ENCODE assay signal across 19 cellular contexts in the genomic region with DNA sequence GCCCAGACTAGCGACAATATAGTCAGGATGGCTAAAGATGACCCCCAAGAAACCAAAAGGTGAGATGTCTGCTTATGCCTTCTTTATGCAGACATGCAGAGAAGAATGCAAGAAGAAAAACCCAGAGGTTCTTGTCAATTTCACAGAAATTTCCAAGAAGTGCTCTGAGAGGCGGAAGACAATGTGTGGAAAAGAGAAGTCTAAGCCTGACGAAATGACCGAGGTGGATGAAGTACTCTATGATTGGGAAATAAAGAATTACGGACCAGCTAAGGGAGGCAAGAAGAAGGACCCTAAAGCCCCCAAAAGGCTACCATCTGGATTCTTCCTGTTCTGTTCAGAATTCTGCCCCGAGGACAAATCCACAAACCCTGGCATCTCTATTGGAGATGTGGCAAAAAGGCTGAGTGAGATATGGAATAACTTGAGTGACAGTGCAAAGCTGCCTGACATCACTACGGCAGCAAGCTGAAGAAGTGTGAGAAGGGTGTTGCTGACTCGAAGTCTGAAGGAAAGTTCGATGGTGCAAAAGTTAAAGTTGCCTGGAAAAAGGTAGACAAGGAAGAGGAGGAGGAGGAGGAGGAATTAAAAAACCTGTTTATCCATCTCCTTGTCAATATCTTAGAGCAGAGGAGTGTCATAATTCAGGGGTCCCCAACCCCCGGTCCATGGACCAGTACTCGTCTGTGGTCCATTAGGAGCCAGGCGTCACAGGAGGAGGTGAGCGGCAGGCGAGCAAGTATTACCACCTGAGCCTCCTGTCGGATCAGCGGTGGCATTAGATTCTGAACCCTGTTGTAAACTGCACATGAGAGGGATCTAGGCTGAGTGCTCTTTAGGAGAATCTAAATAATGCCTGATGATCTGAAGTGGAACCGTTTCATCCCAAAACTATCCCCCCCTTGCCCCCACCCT. TPM values are rescaled to one million over a fixed set of nuclear protein-coding genes. Genes with fewer than 3 reads are reported as not detected.
A peak's percentile ranks its signal among the peaks of the same experiment; 100 is the strongest.
DNase-seq lines count a peak whose midpoint lies in the region; ATAC-seq and TF ChIP-seq lines count a peak whose summit lies in the region.
"Had no signal": no experiment of that assay in that cellular context is flagged by ENCODE, and none has a peak within 500 bp of the region (broad histone marks: within the 10 kb centered on the region; RNA-seq: fewer than 3 reads in every experiment).

No MANE protein-coding gene starts in this region.

- 49 to 72% (median 61%) methylated on average over 17 of the region's 17 CpGs for WGBS in stomach, 5 donors

- H3K36me3 Mint-ChIP-seq in T-cell, result no peaks in the 10 kb centered on the region
- H3K36me3 Mint-ChIP-seq in effector memory CD8-positive, alpha-beta T cell (ENCODE audit: insufficient read depth), result no peaks in the 10 kb centered on the region

- CTCF ChIA-PET in T-cell (lab: Charles Lee), result interaction anchor here in 1 of 2 donors (0.7 kb wide), 1 partner anchor 267 kb away, joined by 3 read pairs; no protein-coding TSS in a partner anchor

- intact Hi-C loops in cardiac septum (cut with DNase I), result no loop called here
- intact Hi-C loops in Right ventricle myocardium superior (cut with DNase I), result loop anchor here (5.0 to 10.0 kb wide), 2 partner anchors 44 to 121 kb away; no protein-coding TSS in a partner anchor
- intact Hi-C loops in stomach (cut with DNase I; ENCODE audit: low total_unique reads), result no loop called here

- peak overlapping the region in 1 of 4 donors; percentile 11 for H3K4me3 ChIP-seq in stomach
- H3K4me3 ChIP-seq: colonic mucosa, esophagus muscularis mucosa, heart left ventricle, tibial artery had no signal

- no peaks in the 10 kb centered on the region for H3K27me3 Mint-ChIP-seq in T-cell
- H3K27me3 Mint-ChIP-seq in effector memory CD8-positive, alpha-beta T cell, result no peaks in the 10 kb centered on the region

- H3K9me3 Mint-ChIP-seq in T-cell, result peaks cover 0 to 3% (median 0%) of the 10 kb centered on the region in 3 donors
- H3K9me3 Mint-ChIP-seq in effector memory CD8-positive, alpha-beta T cell, result no peaks in the 10 kb centered on the region

- peaks cover 28 to 74% (median 56%) of the 10 kb centered on the region in 4 donors for H3K4me1 ChIP-seq in stomach
- H3K4me1 ChIP-seq: tibial artery had no signal

- no peak for TF ChIP-seq EP300 in stomach (IDR thresholded peaks at IDR 0.05)

- no peaks in the 10 kb centered on the region for H3K36me3 ChIP-seq in stomach
- H3K36me3 ChIP-seq: colonic mucosa, esophagus muscularis mucosa, heart left ventricle, tibial artery had no signal

- H3K27me3 ChIP-seq in stomach, result peaks cover 0 to 14% (median 0%) of the 10 kb centered on the region in 3 donors
- H3K27me3 ChIP-seq: colonic mucosa had no signal

- H3K4me1 Mint-ChIP-seq in T-cell, result peaks cover 31 to 54% (median 45%) of the 10 kb centered on the region in 3 donors
- peaks cover 56 to 73% of the 10 kb centered on the region in 2 donors for H3K4me1 Mint-ChIP-seq in effector memory CD8-positive, alpha-beta T cell (ENCODE audit: low read depth in 2 of 2)

- no peaks in the 10 kb centered on the region for H3K9me3 ChIP-seq in stomach
- H3K9me3 ChIP-seq: colonic mucosa, esophagus muscularis mucosa, heart left ventricle, tibial artery had no signal

- no peak overlapping the region for H3K4me3 Mint-ChIP-seq in T-cell
- peak overlapping the region in 1 of 2 donors; percentile 74 for H3K4me3 Mint-ChIP-seq in effector memory CD8-positive, alpha-beta T cell
- H3K4me3 Mint-ChIP-seq: B cell had no signal

- H3K27ac ChIP-seq in stomach, result peak overlapping the region; percentile 52 to 88 (median 84)
- H3K27ac ChIP-seq: colonic mucosa, esophagus muscularis mucosa, RWPE1, tibial artery had no signal

- POLR2A ChIA-PET in T-cell (lab: Charles Lee), result interaction anchor here in 1 of 2 donors (0.9 kb wide), 1 partner anchor 146 kb away, joined by 3 read pairs; no protein-coding TSS in a partner anchor

- peak overlapping the region; percentile 55 to 97 for H3K27ac Mint-ChIP-seq in T-cell
- H3K27ac Mint-ChIP-seq in effector memory CD8-positive, alpha-beta T cell, result peak overlapping the region; percentile 72 to 90
- H3K27ac Mint-ChIP-seq: B cell had no signal

- no peak for TF ChIP-seq CTCF in stomach (IDR thresholded peaks at IDR 0.05)

- ATAC-seq in Right ventricle myocardium superior (ENCODE audit: poor library complexity) (no peak), T-cell (replicated peaks in 1 of 4) (no peak), HG03457 (IDR thresholded peaks at IDR 0.05; ENCODE audit: unreplicated experiment) (no peak), GM19395 (IDR thresholded peaks at IDR 0.05; ENCODE audit: unreplicated experiment) (no peak), HG03025 (IDR thresholded peaks at IDR 0.05; ENCODE audit: low FRiP score, unreplicated experiment) (no peak)
- no peak for ATAC-seq in effector memory CD8-positive, alpha-beta T cell (replicated peaks)
- ATAC-seq: heart left ventricle had no signal

- DNase-seq in cardiac septum (ENCODE audit: low spot score) (peak; percentile 50), Right ventricle myocardium superior (no peak), T-cell (no peak), stomach (no peak)
- no peak for DNase-seq in effector memory CD8-positive, alpha-beta T cell
- DNase-seq: amygdala, colonic mucosa, Kasumi-1, NCI-H2029 treated with DMSO at 0.1 percent for 48 hours, NCI-H526 treated with DMSO at 0.1 percent for 48 hours, T1000 had no signal

- TF ChIP-seq POLR2A in stomach (IDR thresholded peaks at IDR 0.05), result no peak

RNA-seq across cellular contexts. Expression of gene ADGRG1, which starts 25.1 kb away (rescaled TPM):
- 15.9 TPM for total RNA-seq in cardiac septum
- total RNA-seq in Right ventricle myocardium superior, result 23.0 TPM
- total RNA-seq in T-cell, result 10 to 100 TPM in 4 of 5 donors, 1 to 10 TPM in 1; 7.8 to 91.7 (median 11.7) TPM
- 10 to 100 TPM; 17.4 to 84.8 (median 47.2) TPM for total RNA-seq in stomach
- 10 to 100 TPM in 2 of 3 donors, 1 to 10 TPM in 1; 8.9 to 30.9 (median 21.7) TPM for polyA plus RNA-seq in stomach
